1 cellular context compared by ENCODE assay signal in genomic region chr2:196949116-196949515, GRCh38.
TF ChIP-seq lines count a peak whose summit lies in the region.

No MANE protein-coding gene starts in this region.

TF ChIP-seq in HCT116, 20 proteins besides CTCF, POLR2A, EP300 and RAD21 (continued from another document):
- no peak for TF ChIP-seq REST (IDR thresholded peaks at IDR 0.05; ENCODE audit: low read depth)
- no peak for TF ChIP-seq SP1 (IDR thresholded peaks at IDR 0.05; ENCODE audit: low read depth)
- no peak for TF ChIP-seq SIN3A (IDR thresholded peaks at IDR 0.05; ENCODE audit: low read depth)
- no peak for TF ChIP-seq JUND (IDR thresholded peaks at IDR 0.05)
- TF ChIP-seq ATF3 (IDR thresholded peaks at IDR 0.05) = no peak
- no peak for TF ChIP-seq POLR2AphosphoS5 (IDR thresholded peaks at IDR 0.05; ENCODE audit: low read depth, low read length)
- no peak for TF ChIP-seq YY1 (IDR thresholded peaks at IDR 0.05; ENCODE audit: extremely low read depth, insufficient replicate concordance, low read depth, low read length)
- TF ChIP-seq EGR1 (IDR thresholded peaks at IDR 0.05; ENCODE audit: low read depth) = no peak
- TF ChIP-seq ZFX (IDR thresholded peaks at IDR 0.05) = no peak
- TF ChIP-seq EZH2phosphoT487 (IDR thresholded peaks at IDR 0.05; ENCODE audit: borderline replicate concordance) = no peak
- no peak for TF ChIP-seq EZH2 (IDR thresholded peaks at IDR 0.05)
